In the genomic region with DNA sequence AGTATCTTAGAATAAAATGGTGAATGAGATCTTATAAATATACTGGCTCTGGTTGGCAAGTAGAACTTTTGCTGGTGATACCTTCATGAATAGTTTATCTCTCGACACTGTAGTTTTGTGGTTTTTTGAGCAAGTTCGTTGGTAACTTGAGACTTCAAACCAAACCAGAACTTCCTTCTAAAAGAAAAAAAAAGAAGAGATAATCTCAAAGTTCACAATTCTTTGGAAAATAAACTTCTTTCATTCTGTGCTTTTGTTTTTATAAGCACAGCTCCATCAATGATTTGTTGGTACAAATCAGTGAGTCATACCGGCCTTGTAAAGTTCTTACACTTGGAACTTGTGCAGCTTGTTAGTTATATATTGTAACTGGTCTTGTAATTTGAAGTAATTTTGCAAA, we compare ENCODE assay signal across 2 cellular contexts.
TF ChIP-seq lines count a peak whose summit lies in the region.

No MANE protein-coding gene starts in this region.

TF ChIP-seq in GM23338, 12 proteins besides CTCF, POLR2A, EP300 and RAD21 (continues in another document):
- TF ChIP-seq, protein P1, sequence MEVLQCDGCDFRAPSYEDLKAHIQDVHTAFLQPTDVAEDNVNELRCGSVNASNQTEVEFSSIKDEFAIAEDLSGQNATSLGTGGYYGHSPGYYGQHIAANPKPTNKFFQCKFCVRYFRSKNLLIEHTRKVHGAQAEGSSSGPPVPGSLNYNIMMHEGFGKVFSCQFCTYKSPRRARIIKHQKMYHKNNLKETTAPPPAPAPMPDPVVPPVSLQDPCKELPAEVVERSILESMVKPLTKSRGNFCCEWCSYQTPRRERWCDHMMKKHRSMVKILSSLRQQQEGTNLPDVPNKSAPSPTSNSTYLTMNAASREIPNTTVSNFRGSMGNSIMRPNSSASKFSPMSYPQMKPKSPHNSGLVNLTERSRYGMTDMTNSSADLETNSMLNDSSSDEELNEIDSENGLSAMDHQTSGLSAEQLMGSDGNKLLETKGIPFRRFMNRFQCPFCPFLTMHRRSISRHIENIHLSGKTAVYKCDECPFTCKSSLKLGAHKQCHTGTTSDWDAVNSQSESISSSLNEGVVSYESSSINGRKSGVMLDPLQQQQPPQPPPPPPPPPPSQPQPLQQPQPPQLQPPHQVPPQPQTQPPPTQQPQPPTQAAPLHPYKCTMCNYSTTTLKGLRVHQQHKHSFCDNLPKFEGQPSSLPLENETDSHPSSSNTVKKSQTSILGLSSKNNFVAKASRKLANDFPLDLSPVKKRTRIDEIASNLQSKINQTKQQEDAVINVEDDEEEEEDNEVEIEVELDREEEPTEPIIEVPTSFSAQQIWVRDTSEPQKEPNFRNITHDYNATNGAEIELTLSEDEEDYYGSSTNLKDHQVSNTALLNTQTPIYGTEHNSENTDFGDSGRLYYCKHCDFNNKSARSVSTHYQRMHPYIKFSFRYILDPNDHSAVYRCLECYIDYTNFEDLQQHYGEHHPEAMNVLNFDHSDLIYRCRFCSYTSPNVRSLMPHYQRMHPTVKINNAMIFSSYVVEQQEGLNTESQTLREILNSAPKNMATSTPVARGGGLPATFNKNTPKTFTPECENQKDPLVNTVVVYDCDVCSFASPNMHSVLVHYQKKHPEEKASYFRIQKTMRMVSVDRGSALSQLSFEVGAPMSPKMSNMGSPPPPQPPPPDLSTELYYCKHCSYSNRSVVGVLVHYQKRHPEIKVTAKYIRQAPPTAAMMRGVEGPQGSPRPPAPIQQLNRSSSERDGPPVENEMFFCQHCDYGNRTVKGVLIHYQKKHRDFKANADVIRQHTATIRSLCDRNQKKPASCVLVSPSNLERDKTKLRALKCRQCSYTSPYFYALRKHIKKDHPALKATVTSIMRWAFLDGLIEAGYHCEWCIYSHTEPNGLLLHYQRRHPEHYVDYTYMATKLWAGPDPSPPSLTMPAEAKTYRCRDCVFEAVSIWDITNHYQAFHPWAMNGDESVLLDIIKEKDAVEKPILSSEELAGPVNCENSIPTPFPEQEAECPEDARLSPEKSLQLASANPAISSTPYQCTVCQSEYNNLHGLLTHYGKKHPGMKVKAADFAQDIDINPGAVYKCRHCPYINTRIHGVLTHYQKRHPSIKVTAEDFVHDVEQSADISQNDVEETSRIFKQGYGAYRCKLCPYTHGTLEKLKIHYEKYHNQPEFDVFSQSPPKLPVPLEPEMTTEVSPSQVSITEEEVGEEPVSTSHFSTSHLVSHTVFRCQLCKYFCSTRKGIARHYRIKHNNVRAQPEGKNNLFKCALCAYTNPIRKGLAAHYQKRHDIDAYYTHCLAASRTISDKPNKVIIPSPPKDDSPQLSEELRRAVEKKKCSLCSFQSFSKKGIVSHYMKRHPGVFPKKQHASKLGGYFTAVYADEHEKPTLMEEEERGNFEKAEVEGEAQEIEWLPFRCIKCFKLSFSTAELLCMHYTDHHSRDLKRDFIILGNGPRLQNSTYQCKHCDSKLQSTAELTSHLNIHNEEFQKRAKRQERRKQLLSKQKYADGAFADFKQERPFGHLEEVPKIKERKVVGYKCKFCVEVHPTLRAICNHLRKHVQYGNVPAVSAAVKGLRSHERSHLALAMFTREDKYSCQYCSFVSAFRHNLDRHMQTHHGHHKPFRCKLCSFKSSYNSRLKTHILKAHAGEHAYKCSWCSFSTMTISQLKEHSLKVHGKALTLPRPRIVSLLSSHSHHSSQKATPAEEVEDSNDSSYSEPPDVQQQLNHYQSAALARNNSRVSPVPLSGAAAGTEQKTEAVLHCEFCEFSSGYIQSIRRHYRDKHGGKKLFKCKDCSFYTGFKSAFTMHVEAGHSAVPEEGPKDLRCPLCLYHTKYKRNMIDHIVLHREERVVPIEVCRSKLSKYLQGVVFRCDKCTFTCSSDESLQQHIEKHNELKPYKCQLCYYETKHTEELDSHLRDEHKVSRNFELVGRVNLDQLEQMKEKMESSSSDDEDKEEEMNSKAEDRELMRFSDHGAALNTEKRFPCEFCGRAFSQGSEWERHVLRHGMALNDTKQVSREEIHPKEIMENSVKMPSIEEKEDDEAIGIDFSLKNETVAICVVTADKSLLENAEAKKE (CRISPR knock-in tag; IDR thresholded peaks at IDR 0.05): no peak
- TF ChIP-seq, protein P2, sequence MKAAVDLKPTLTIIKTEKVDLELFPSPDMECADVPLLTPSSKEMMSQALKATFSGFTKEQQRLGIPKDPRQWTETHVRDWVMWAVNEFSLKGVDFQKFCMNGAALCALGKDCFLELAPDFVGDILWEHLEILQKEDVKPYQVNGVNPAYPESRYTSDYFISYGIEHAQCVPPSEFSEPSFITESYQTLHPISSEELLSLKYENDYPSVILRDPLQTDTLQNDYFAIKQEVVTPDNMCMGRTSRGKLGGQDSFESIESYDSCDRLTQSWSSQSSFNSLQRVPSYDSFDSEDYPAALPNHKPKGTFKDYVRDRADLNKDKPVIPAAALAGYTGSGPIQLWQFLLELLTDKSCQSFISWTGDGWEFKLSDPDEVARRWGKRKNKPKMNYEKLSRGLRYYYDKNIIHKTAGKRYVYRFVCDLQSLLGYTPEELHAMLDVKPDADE (IDR thresholded peaks at IDR 0.05): no peak
- TF ChIP-seq ZNF114 (CRISPR knock-in tag; IDR thresholded peaks at IDR 0.05) (no peak), POLR2AphosphoS5 (IDR thresholded peaks at IDR 0.05; ENCODE audit: low read depth) (no peak), JUNB (IDR thresholded peaks at IDR 0.05; ENCODE audit: unreplicated experiment) (no peak), STAT1 (IDR thresholded peaks at IDR 0.05; ENCODE audit: unreplicated experiment) (no peak), EZH2 (IDR thresholded peaks at IDR 0.05; ENCODE audit: low read depth, unreplicated experiment) (no peak), CREB1 (CRISPR knock-in tag; IDR thresholded peaks at IDR 0.05; ENCODE audit: low read depth) (no peak), ZNF331 (CRISPR knock-in tag; IDR thresholded peaks at IDR 0.05; ENCODE audit: low read depth) (no peak)
- TF ChIP-seq, protein P3, sequence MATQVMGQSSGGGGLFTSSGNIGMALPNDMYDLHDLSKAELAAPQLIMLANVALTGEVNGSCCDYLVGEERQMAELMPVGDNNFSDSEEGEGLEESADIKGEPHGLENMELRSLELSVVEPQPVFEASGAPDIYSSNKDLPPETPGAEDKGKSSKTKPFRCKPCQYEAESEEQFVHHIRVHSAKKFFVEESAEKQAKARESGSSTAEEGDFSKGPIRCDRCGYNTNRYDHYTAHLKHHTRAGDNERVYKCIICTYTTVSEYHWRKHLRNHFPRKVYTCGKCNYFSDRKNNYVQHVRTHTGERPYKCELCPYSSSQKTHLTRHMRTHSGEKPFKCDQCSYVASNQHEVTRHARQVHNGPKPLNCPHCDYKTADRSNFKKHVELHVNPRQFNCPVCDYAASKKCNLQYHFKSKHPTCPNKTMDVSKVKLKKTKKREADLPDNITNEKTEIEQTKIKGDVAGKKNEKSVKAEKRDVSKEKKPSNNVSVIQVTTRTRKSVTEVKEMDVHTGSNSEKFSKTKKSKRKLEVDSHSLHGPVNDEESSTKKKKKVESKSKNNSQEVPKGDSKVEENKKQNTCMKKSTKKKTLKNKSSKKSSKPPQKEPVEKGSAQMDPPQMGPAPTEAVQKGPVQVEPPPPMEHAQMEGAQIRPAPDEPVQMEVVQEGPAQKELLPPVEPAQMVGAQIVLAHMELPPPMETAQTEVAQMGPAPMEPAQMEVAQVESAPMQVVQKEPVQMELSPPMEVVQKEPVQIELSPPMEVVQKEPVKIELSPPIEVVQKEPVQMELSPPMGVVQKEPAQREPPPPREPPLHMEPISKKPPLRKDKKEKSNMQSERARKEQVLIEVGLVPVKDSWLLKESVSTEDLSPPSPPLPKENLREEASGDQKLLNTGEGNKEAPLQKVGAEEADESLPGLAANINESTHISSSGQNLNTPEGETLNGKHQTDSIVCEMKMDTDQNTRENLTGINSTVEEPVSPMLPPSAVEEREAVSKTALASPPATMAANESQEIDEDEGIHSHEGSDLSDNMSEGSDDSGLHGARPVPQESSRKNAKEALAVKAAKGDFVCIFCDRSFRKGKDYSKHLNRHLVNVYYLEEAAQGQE (IDR thresholded peaks at IDR 0.05; ENCODE audit: unreplicated experiment): no peak

TF ChIP-seq in endothelial cell of umbilical vein, 7 proteins besides CTCF, POLR2A, EP300 and RAD21:
- TF ChIP-seq GATA2 (IDR thresholded peaks at IDR 0.05; ENCODE audit: insufficient read depth, insufficient read length, low read depth, low read length) (no peak), MYC (IDR thresholded peaks at IDR 0.05; ENCODE audit: low read depth, low read length) (no peak), FOS (IDR thresholded peaks at IDR 0.05; ENCODE audit: borderline replicate concordance, insufficient read depth, low read length) (peak; percentile 76), JUN (IDR thresholded peaks at IDR 0.05; ENCODE audit: borderline replicate concordance, insufficient read depth, insufficient read length, low read depth) (peak; percentile 46), EZH2 (IDR thresholded peaks at IDR 0.05; ENCODE audit: borderline replicate concordance, low read depth, low read length, severe bottlenecking) (no peak)
- TF ChIP-seq, protein P4, sequence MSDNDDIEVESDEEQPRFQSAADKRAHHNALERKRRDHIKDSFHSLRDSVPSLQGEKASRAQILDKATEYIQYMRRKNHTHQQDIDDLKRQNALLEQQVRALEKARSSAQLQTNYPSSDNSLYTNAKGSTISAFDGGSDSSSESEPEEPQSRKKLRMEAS (IDR thresholded peaks at IDR 0.05; ENCODE audit: insufficient read depth, insufficient read length): no peak
